In genomic region chr3:187745201-187746058, GRCh38 we compare ENCODE assay signal across 8 cellular contexts. TPM values are rescaled to one million over a fixed set of nuclear protein-coding genes. Genes with fewer than 3 reads are reported as not detected.
DNase-seq lines count a peak whose midpoint lies in the region; ATAC-seq, FAIRE-seq and TF ChIP-seq lines count a peak whose summit lies in the region.

Gene BCL6 (minus strand): TSS chr3:187745468. CDS start chr3:187733693, 11,775 bp downstream.

- peak; percentile 85 for DNase-seq in GM13977 (ENCODE audit: low spot score)
- DNase-seq in NCI-H2029 (lab: John Stamatoyannopoulos, UW) = peak; percentile 91
- DNase-seq in T-helper 2 cell treated with Interferon-gamma antibody and Interleukin-4, amounts not matched to agents 5 μg/mL and 100 μg/mL, for 36 hours (ENCODE audit: low spot score) = peak; percentile 88
- DNase-seq in anterior cingulate cortex (lab: John Stamatoyannopoulos, UW) = peak; percentile 60 to 98 (median 89)
- DNase-seq in left ventricle myocardium superior = peak; percentile 94
- peak; percentile 72 for DNase-seq in progenitor cell of endocrine pancreas (ENCODE audit: low spot score, unreplicated experiment)
- peak; percentile 90 for DNase-seq in urothelium cell line (ENCODE audit: low spot score)

- H3K4me3 Mint-ChIP-seq in T-helper 2 cell treated with Interferon-gamma antibody and Interleukin-4, amounts not matched to agents 5 μg/mL and 100 μg/mL, for 36 hours = peak within 1 kb of the TSS; percentile 96
- peak within 1 kb of the TSS; percentile 94 for H3K4me3 Mint-ChIP-seq in progenitor cell of endocrine pancreas (ENCODE audit: low read depth)

- no peak for FAIRE-seq in urothelium cell line (lab: Jason Lieb, UNC)

- peak within 1 kb of the TSS; percentile 100 for H3K27ac Mint-ChIP-seq in T-helper 2 cell treated with Interferon-gamma antibody and Interleukin-4, amounts not matched to agents 5 μg/mL and 100 μg/mL, for 36 hours
- peak within 1 kb of the TSS; percentile 100 for H3K27ac Mint-ChIP-seq in progenitor cell of endocrine pancreas

- in situ Hi-C loops in GM13977 (cut with MboI; ENCODE audit: low pct_unique_long_range_greater_than_20kb, low sequenced_read_pairs, unreplicated experiment) = loop anchor here (25.0 kb wide), 2 partner anchors 992 to 1392 kb away; no protein-coding TSS in a partner anchor

- H3K4me1 Mint-ChIP-seq in T-helper 2 cell treated with Interferon-gamma antibody and Interleukin-4, amounts not matched to agents 5 μg/mL and 100 μg/mL, for 36 hours (ENCODE audit: low read depth) = peaks cover 60% of the 10 kb centered on the region
- peaks cover 68% of the 10 kb centered on the region for H3K4me1 Mint-ChIP-seq in progenitor cell of endocrine pancreas (ENCODE audit: low read depth)

- intact Hi-C loops in left ventricle myocardium superior (cut with micrococcal nuclease) = loop anchor here (10.0 kb wide), 1 partner anchor 1399 kb away; no protein-coding TSS in a partner anchor

- no peaks in the 10 kb centered on the region for H3K27me3 Mint-ChIP-seq in T-helper 2 cell treated with Interferon-gamma antibody and Interleukin-4, amounts not matched to agents 5 μg/mL and 100 μg/mL, for 36 hours (ENCODE audit: low read depth)
- H3K27me3 Mint-ChIP-seq in progenitor cell of endocrine pancreas = no peaks in the 10 kb centered on the region

- H3K36me3 Mint-ChIP-seq in T-helper 2 cell treated with Interferon-gamma antibody and Interleukin-4, amounts not matched to agents 5 μg/mL and 100 μg/mL, for 36 hours (ENCODE audit: low read depth) = peaks cover 11% of the 10 kb centered on the region
- H3K36me3 Mint-ChIP-seq in progenitor cell of endocrine pancreas (ENCODE audit: insufficient read depth) = no peaks in the 10 kb centered on the region

- ATAC-seq in HG02973 (IDR thresholded peaks at IDR 0.05; ENCODE audit: unreplicated experiment) (peak; percentile 66), left ventricle myocardium superior (peak; percentile 69)

- no peaks in the 10 kb centered on the region for H3K9me3 Mint-ChIP-seq in T-helper 2 cell treated with Interferon-gamma antibody and Interleukin-4, amounts not matched to agents 5 μg/mL and 100 μg/mL, for 36 hours
- H3K9me3 Mint-ChIP-seq in progenitor cell of endocrine pancreas (ENCODE audit: low read depth) = no peaks in the 10 kb centered on the region

- TF ChIP-seq CTCF in GM13977 (IDR thresholded peaks at IDR 0.05; ENCODE audit: extremely low read depth, insufficient read depth, missing control alignments) (no peak), progenitor cell of endocrine pancreas (IDR thresholded peaks at IDR 0.05; ENCODE audit: unreplicated experiment) (peak; percentile 29)

RNA-seq across cellular contexts. Expression of gene BCL6, which starts in this region (rescaled TPM):
- total RNA-seq in left ventricle myocardium superior (104 TPM), progenitor cell of endocrine pancreas (21.3 and 22.8 TPM in 2 replicates)

Comparison
In these comparisons a context has a peak if more than half of its experiments do, and no peak if none do; other contexts are left out.
1. Peak in every context shown above with its lines: DNase-seq and ATAC-seq.